In genomic region chr7:148079681-148080080, GRCh38 we compare ENCODE assay signal across 20 cellular contexts.
A peak's percentile ranks its signal among the peaks of the same experiment; 100 is the strongest.
DNase-seq lines count a peak whose midpoint lies in the region; ATAC-seq and TF ChIP-seq lines count a peak whose summit lies in the region.
"Had no signal": no experiment of that assay in that cellular context is flagged by ENCODE, and none has a peak within 500 bp of the region (broad histone marks: within the 10 kb centered on the region; RNA-seq: fewer than 3 reads in every experiment).

No MANE protein-coding gene starts in this region.

- H3K4me1 Mint-ChIP-seq in progenitor cell of endocrine pancreas (ENCODE audit: low read depth): no peaks in the 10 kb centered on the region
- H3K4me1 Mint-ChIP-seq: B cell; CD8-positive, alpha-beta memory T cell had no signal

- H3K36me3 Mint-ChIP-seq in progenitor cell of endocrine pancreas (ENCODE audit: insufficient read depth): no peaks in the 10 kb centered on the region
- H3K36me3 Mint-ChIP-seq: CD8-positive, alpha-beta memory T cell had no signal

- H3K27ac ChIP-seq in SK-N-SH (ENCODE audit: low read depth in 2 of 2, low read length in 1 of 2): no peak overlapping the region
- H3K27ac ChIP-seq: 22Rv1, BLaER1, C4-2B had no signal

- no peaks in the 10 kb centered on the region for H3K79me2 ChIP-seq in SK-N-SH (ENCODE audit: insufficient read depth)

- no peaks in the 10 kb centered on the region for H3K9me2 ChIP-seq in SK-N-SH

- H3K4me1 ChIP-seq in SK-N-SH (ENCODE audit: control insufficient read depth in 1 of 2, insufficient read depth in 2 of 2, low read depth in 1 of 2, low read length in 1 of 2): peaks cover 8 to 14% of the 10 kb centered on the region in 2 experiments; a peak in 3 of 4 replicates

- no peak overlapping the region for H3K4me3 Mint-ChIP-seq in progenitor cell of endocrine pancreas (ENCODE audit: low read depth)
- H3K4me3 Mint-ChIP-seq: B cell; CD4-positive, alpha-beta T cell; CD8-positive, alpha-beta memory T cell; GM23338; H9 had no signal

- ATAC-seq in SK-N-SH treated with all-trans-retinoic acid at 6 μM for 48 hours: no peak
- no peak for ATAC-seq in GM21526 (IDR thresholded peaks at IDR 0.05; ENCODE audit: low FRiP score, unreplicated experiment)
- ATAC-seq: GM12878, GM23338, HCT116 had no signal

- CTCF ChIA-PET in SK-N-SH (lab: Yijun Ruan, JAX): interaction anchor here (1.5 to 5.8 kb wide), 3 partner anchors 63 to 1952 kb away, joined by 3 to 47 read pairs (median 11); no protein-coding TSS in a partner anchor

- no peak for DNase-seq in SK-N-SH
- DNase-seq in left kidney (ENCODE audit: low read depth, low spot score): peak; percentile 18
- DNase-seq in progenitor cell of endocrine pancreas (ENCODE audit: low spot score, unreplicated experiment): no peak
- DNase-seq in SHP77 treated with DMSO at 0.1 percent for 48 hours (lab: John Stamatoyannopoulos, UW): no peak
- DNase-seq: CD4-positive, alpha-beta T cell; CD8-positive, alpha-beta memory T cell; DMS 273 treated with DMSO at 0.1 percent for 48 hours; DMS79; EL; GDM1; H9 had no signal

- H3K9me3 Mint-ChIP-seq in progenitor cell of endocrine pancreas (ENCODE audit: low read depth): peaks cover 13% of the 10 kb centered on the region
- H3K9me3 Mint-ChIP-seq: CD4-positive, alpha-beta T cell had no signal

- no peak for TF ChIP-seq RAD21 in SK-N-SH (IDR thresholded peaks at IDR 0.05; ENCODE audit: low read length)

- TF ChIP-seq CTCF in SK-N-SH (IDR thresholded peaks at IDR 0.05): no peak
- TF ChIP-seq CTCF in progenitor cell of endocrine pancreas (IDR thresholded peaks at IDR 0.05; ENCODE audit: unreplicated experiment): no peak

- no peaks in the 10 kb centered on the region for H4K20me1 ChIP-seq in SK-N-SH (ENCODE audit: insufficient read depth)
- H4K20me1 ChIP-seq: BLaER1 had no signal

- H3F3A ChIP-seq in SK-N-SH (replicated peaks; ENCODE audit: insufficient read depth): peaks cover 7% of the 10 kb centered on the region

- no peaks in the 10 kb centered on the region for H3K36me3 ChIP-seq in SK-N-SH (replicated peaks in 1 of 2; ENCODE audit: control insufficient read depth in 1 of 2, insufficient read depth in 2 of 2, low read length in 1 of 2)
- H3K36me3 ChIP-seq: BLaER1 had no signal

- no peak overlapping the region for H2AFZ ChIP-seq in SK-N-SH (ENCODE audit: low read depth)
- H2AFZ ChIP-seq: GM23338 had no signal

- H3K9me3 ChIP-seq in SK-N-SH: no peaks in the 10 kb centered on the region

- no peak overlapping the region for H3K4me2 ChIP-seq in SK-N-SH
- H3K4me2 ChIP-seq: BLaER1, GM23338 had no signal

- H3K27me3 ChIP-seq in SK-N-SH (ENCODE audit: insufficient read depth): no peaks in the 10 kb centered on the region
- H3K27me3 ChIP-seq: BLaER1 had no signal

- peaks cover 10% of the 10 kb centered on the region for H3K27me3 Mint-ChIP-seq in progenitor cell of endocrine pancreas
- H3K27me3 Mint-ChIP-seq: CD4-positive, alpha-beta T cell had no signal

- peak overlapping the region; percentile 67 for H3K27ac Mint-ChIP-seq in progenitor cell of endocrine pancreas
- H3K27ac Mint-ChIP-seq: B cell; CD4-positive, alpha-beta T cell; CD8-positive, alpha-beta memory T cell; GM23338; H9 had no signal

- POLR2A ChIA-PET in SK-N-SH (lab: Yijun Ruan, JAX): no interaction called here

- H3K4me3 ChIP-seq in SK-N-SH (ENCODE audit: low read depth in 2 of 2, low read length in 1 of 2): no peak overlapping the region
- H3K4me3 ChIP-seq: BLaER1, GM12878, GM23338 had no signal

- no peak for TF ChIP-seq EP300 in SK-N-SH (IDR thresholded peaks at IDR 0.05; ENCODE audit: borderline replicate concordance in 1 of 2, low read depth in 1 of 2, low read length in 1 of 2)

- H3K9ac ChIP-seq in SK-N-SH: no peak overlapping the region
- H3K9ac ChIP-seq: BLaER1 had no signal

TF ChIP-seq in SK-N-SH treated with all-trans-retinoic acid at 6 μM for 48 hours, 23 proteins besides CTCF, POLR2A, EP300 and RAD21:
- no peak for TF ChIP-seq TCF4 (CRISPR knock-in tag; IDR thresholded peaks at IDR 0.05; ENCODE audit: borderline replicate concordance)
- TF ChIP-seq ISL1 (CRISPR knock-in tag; IDR thresholded peaks at IDR 0.05): peak; percentile 30; the same call in 1 of the 2 replicates
TF ChIP-seq in SK-N-SH treated with all-trans-retinoic acid at 6 μM for 48 hours: peak in this region for 1.

TF ChIP-seq in SK-N-SH, 30 proteins besides CTCF, POLR2A, EP300 and RAD21:
- no peak for TF ChIP-seq NRF1 (IDR thresholded peaks at IDR 0.05; ENCODE audit: low read depth, low read length)
- TF ChIP-seq POLR2AphosphoS5 (IDR thresholded peaks at IDR 0.05; ENCODE audit: low read depth, low read length): no peak
- no peak for TF ChIP-seq FOSL2 (IDR thresholded peaks at IDR 0.05; ENCODE audit: borderline replicate concordance, low read depth)
- no peak for TF ChIP-seq FOXJ3 (CRISPR knock-in tag; IDR thresholded peaks at IDR 0.05)
- no peak for TF ChIP-seq RXRA (IDR thresholded peaks at IDR 0.05; ENCODE audit: borderline replicate concordance, low read depth)
- TF ChIP-seq TAF1 (IDR thresholded peaks at IDR 0.05; ENCODE audit: borderline replicate concordance, low read depth, low read length): no peak
- no peak for TF ChIP-seq SIN3A (IDR thresholded peaks at IDR 0.05; ENCODE audit: borderline replicate concordance, low read depth, low read length)
- no peak for TF ChIP-seq ZBTB33 (IDR thresholded peaks at IDR 0.05; ENCODE audit: borderline replicate concordance, low read depth)
- no peak for TF ChIP-seq GATA2 (CRISPR knock-in tag; IDR thresholded peaks at IDR 0.05)
- TF ChIP-seq TEAD4 (IDR thresholded peaks at IDR 0.05; ENCODE audit: borderline replicate concordance, insufficient read depth): no peak
- TF ChIP-seq MXI1 (IDR thresholded peaks at IDR 0.05; ENCODE audit: low read depth, low read length): no peak
- TF ChIP-seq RCOR1 (IDR thresholded peaks at IDR 0.05; ENCODE audit: low read length): no peak
